ENCODE assay signal across 1 cellular context in the genomic region with DNA sequence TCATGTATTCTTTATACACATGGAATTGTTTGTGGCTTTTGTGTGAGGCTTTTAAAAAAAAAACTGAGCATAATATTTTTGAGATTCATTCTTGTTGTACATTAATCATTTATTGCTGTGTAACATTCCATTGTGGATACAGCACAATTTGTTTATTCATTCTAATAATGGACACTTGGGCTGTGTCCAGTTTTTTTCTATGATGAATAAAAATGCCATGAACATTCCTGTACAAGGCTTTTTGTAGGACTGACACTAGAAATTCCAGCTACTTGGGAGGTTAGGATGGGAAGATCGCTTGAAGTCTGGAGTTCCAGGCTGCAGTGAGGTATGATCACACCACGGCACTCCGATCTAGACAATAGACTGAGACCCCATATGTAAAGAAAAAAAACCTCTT.
TF ChIP-seq lines count a peak whose summit lies in the region.

No MANE protein-coding gene starts in this region.

TF ChIP-seq in endothelial cell of umbilical vein, 7 proteins besides CTCF, POLR2A, EP300 and RAD21 (continued from another document):
- TF ChIP-seq, protein P1, sequence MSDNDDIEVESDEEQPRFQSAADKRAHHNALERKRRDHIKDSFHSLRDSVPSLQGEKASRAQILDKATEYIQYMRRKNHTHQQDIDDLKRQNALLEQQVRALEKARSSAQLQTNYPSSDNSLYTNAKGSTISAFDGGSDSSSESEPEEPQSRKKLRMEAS (IDR thresholded peaks at IDR 0.05; ENCODE audit: insufficient read depth, insufficient read length) = no peak
- TF ChIP-seq POLR2AphosphoS5 (IDR thresholded peaks at IDR 0.05; ENCODE audit: insufficient read depth, low read depth, low read length) (no peak), MYC (IDR thresholded peaks at IDR 0.05; ENCODE audit: low read depth, low read length) (no peak), GATA2 (IDR thresholded peaks at IDR 0.05; ENCODE audit: insufficient read depth, insufficient read length, low read depth, low read length) (no peak), FOS (IDR thresholded peaks at IDR 0.05; ENCODE audit: borderline replicate concordance, insufficient read depth, low read length) (no peak)
TF ChIP-seq in endothelial cell of umbilical vein: peak in this region for 0.
